ENCODE assay signal across 21 cellular contexts in the genomic region with DNA sequence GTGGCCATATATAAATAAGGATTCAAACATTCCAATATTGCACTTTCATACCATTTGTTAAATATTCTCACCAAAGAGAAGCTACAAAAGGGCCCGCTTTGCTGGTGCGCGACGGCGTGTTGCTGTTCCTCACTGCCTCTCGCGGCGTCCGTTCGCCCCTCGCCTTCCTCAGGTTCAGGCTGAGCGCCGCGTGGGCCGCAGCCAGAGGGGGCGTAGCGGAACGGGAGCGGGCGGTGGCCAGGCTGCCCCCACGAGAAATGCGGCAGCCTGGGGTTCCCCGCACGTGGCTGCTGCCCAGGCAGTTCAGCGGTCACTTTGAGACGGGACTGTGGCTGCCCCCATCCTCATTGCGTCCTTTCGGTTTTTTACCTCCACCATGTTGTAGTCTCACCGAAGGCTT.
DNase-seq lines count a peak whose midpoint lies in the region; ATAC-seq, FAIRE-seq and TF ChIP-seq lines count a peak whose summit lies in the region.
"Had no signal": no experiment of that assay in that cellular context is flagged by ENCODE, and none has a peak within 500 bp of the region (broad histone marks: within the 10 kb centered on the region; RNA-seq: fewer than 3 reads in every experiment).

No MANE protein-coding gene starts in this region.

- H2BK12ac ChIP-seq in neuronal stem cell (ENCODE audit: low read length), result peak overlapping the region; percentile 41

- no peak overlapping the region for H2BK5ac ChIP-seq in neuronal stem cell (ENCODE audit: low read length)

- 96% methylated on average over 29 of the region's 29 CpGs for WGBS in right cardiac atrium
- WGBS in heart right ventricle, 2 donors, result 97 to 99% methylated on average over 29 of the region's 29 CpGs
- WGBS in K562 (ENCODE audit: insufficient coverage, low coverage, missing lambda C conversion rate), result 92% methylated on average over 20 of the region's 29 CpGs
- WGBS in neuronal stem cell (ENCODE audit: extremely low coverage in 2 of 2, insufficient read length in 2 of 2, insufficient replicate concordance in 1 of 2), 2 donors, result no CpG with 5 or more reads among the region's 29 CpGs

- peak overlapping the region; percentile 66 for H3K18ac ChIP-seq in neuronal stem cell (ENCODE audit: low read length)

- H2AFZ ChIP-seq in K562 (ENCODE audit: low read depth, low read length) (no peak overlapping the region), neuronal stem cell (ENCODE audit: low read length) (no peak overlapping the region)

- ATAC-seq in right cardiac atrium, result no peak
- no peak for ATAC-seq in heart right ventricle
- no peak for ATAC-seq in K562
- ATAC-seq: CD8-positive, alpha-beta T cell; GM12878; GM23338; HCT116 had no signal

- BruUV-seq in K562 (replicated peaks; lab: Mats Ljungman, UMichigan), result no TSS peak

- H4K20me1 ChIP-seq in K562 (replicated peaks; ENCODE audit: control insufficient read depth, insufficient read depth, low read length), result no peaks in the 10 kb centered on the region
- H4K20me1 ChIP-seq: BLaER1 had no signal

- in situ Hi-C loops in K562 (cut with MboI), result no loop called here

- TF ChIP-seq POLR2A in K562 (conservative IDR thresholded peaks at IDR 0.05), result no peak

- TF ChIP-seq CTCF in heart right ventricle (IDR thresholded peaks at IDR 0.05), result no peak
- no peak for TF ChIP-seq CTCF in K562 (IDR thresholded peaks at IDR 0.05 in 2 of 3, conservative IDR thresholded peaks at IDR 0.05 in 1 of 3; ENCODE audit: insufficient read depth in 2 of 3, low read depth in 1 of 3, low read length in 3 of 3)

- DNase-seq in right cardiac atrium (peak in 2 of 3 donors; percentile 25 to 28), heart right ventricle (no peak), K562 (ENCODE audit: extremely low read depth in 1 of 4, low spot score in 3 of 4) (no peak), neuronal stem cell (ENCODE audit: low spot score) (no peak), LoVo (ENCODE audit: low spot score) (no peak), activated gamma-delta T cell (lab: John Stamatoyannopoulos, UW) (no peak)
- DNase-seq: Caco-2; CD4-positive, CD25-positive, alpha-beta regulatory T cell; CD8-positive, alpha-beta T cell; DMS153; DND-41; H9 had no signal

- H3K9ac ChIP-seq in K562 (ENCODE audit: insufficient read depth in 1 of 2, low read depth in 2 of 2, low read length in 2 of 2) (no peak overlapping the region), neuronal stem cell (ENCODE audit: low read depth, low read length, poor library complexity) (no peak overlapping the region)
- H3K9ac ChIP-seq: BLaER1 had no signal

- H2BK120ac ChIP-seq in neuronal stem cell (ENCODE audit: low read depth, low read length), result no peak overlapping the region

- H3K36me3 ChIP-seq in heart right ventricle (no peaks in the 10 kb centered on the region), K562 (ENCODE audit: control insufficient read depth, insufficient read depth, low read length) (no peaks in the 10 kb centered on the region), neuronal stem cell (replicated peaks in 1 of 2; ENCODE audit: control insufficient read depth in 2 of 2, insufficient read depth in 2 of 2, low read length in 2 of 2) (no peaks in the 10 kb centered on the region)
- H3K36me3 ChIP-seq: BLaER1 had no signal

- no peak for TF ChIP-seq RAD21 in K562 (CRISPR knock-in tag; conservative IDR thresholded peaks at IDR 0.05 in 1 of 2, IDR thresholded peaks at IDR 0.05 in 1 of 2)

- H3K27me3 ChIP-seq in right cardiac atrium (ENCODE audit: control insufficient read depth, insufficient read depth) (no peaks in the 10 kb centered on the region), heart right ventricle (no peaks in the 10 kb centered on the region), K562 (ENCODE audit: control insufficient read depth in 2 of 2, insufficient read depth in 2 of 2, low read length in 2 of 2) (no peaks in the 10 kb centered on the region), neuronal stem cell (ENCODE audit: control insufficient read depth in 3 of 3, insufficient read depth in 3 of 3, low read depth in 1 of 3, low read length in 3 of 3) (no peaks in the 10 kb centered on the region)
- H3K27me3 ChIP-seq: BLaER1 had no signal

- POLR2A ChIA-PET in K562 (lab: Yijun Ruan, JAX), result no interaction called here

- H3K9me1 ChIP-seq in K562 (ENCODE audit: control insufficient read depth, insufficient read depth, low read length), result no peaks in the 10 kb centered on the region

- TF ChIP-seq EP300 in K562 (IDR thresholded peaks at IDR 0.05; ENCODE audit: low read length), result no peak

- no peak overlapping the region for H4K91ac ChIP-seq in neuronal stem cell (ENCODE audit: low read depth, low read length, poor library complexity)

- no peaks in the 10 kb centered on the region for H3K79me2 ChIP-seq in K562 (ENCODE audit: control insufficient read depth, insufficient read depth, low read length)

- peaks cover 2% of the 10 kb centered on the region for H3K4me1 ChIP-seq in right cardiac atrium (ENCODE audit: control insufficient read depth, insufficient read depth, low read length)
- H3K4me1 ChIP-seq in heart right ventricle, result no peaks in the 10 kb centered on the region
- peaks cover 0 to 13% of the 10 kb centered on the region in 2 experiments; a peak in 2 of 5 replicates for H3K4me1 ChIP-seq in K562 (replicated peaks in 1 of 2; ENCODE audit: control insufficient read depth in 2 of 2, insufficient read depth in 2 of 2, low read length in 2 of 2)
- H3K4me1 ChIP-seq in neuronal stem cell (ENCODE audit: control insufficient read depth in 2 of 2, insufficient read depth in 1 of 2, low read depth in 1 of 2, low read length in 2 of 2), result peaks cover 2 to 8% of the 10 kb centered on the region in 2 donors
- H3K4me1 ChIP-seq: BLaER1, Caco-2 had no signal

- H3K27ac ChIP-seq in right cardiac atrium (ENCODE audit: low read length) (no peak overlapping the region), heart right ventricle (no peak overlapping the region), K562 (ENCODE audit: extremely low read depth, low read depth, low read length) (no peak overlapping the region), neuronal stem cell (replicated peaks; ENCODE audit: low read length) (no peak overlapping the region)
- H3K27ac ChIP-seq: 22Rv1, BLaER1, C4-2B had no signal

- peaks cover 2% of the 10 kb centered on the region for H3K79me1 ChIP-seq in neuronal stem cell (ENCODE audit: low read depth, low read length)

- H3K4me3 ChIP-seq in right cardiac atrium (ENCODE audit: low read length), result no peak overlapping the region
- H3K4me3 ChIP-seq in heart right ventricle, result no peak overlapping the region
- H3K4me3 ChIP-seq in K562, result no peak overlapping the region
- no peak overlapping the region for H3K4me3 ChIP-seq in neuronal stem cell (ENCODE audit: low read length in 2 of 2)
- H3K4me3 ChIP-seq: BLaER1, GM12878, GM23338 had no signal

- CTCF ChIA-PET in K562 (lab: Yijun Ruan, JAX; ENCODE audit: low intra/inter-chr PET ratio), result no interaction called here

- H3K4ac ChIP-seq in neuronal stem cell (ENCODE audit: low read length), result no peak overlapping the region

- H3K23ac ChIP-seq in neuronal stem cell (ENCODE audit: low read depth, low read length, poor library complexity), result no peak overlapping the region

- H3K14ac ChIP-seq in neuronal stem cell (ENCODE audit: low read length), result peak overlapping the region; percentile 94

- H3K9me3 ChIP-seq in right cardiac atrium (ENCODE audit: control insufficient read depth, low read length) (no peaks in the 10 kb centered on the region), heart right ventricle (no peaks in the 10 kb centered on the region), K562 (replicated peaks; ENCODE audit: control insufficient read depth, insufficient read depth, low read depth, low read length) (no peaks in the 10 kb centered on the region), neuronal stem cell (replicated peaks in 1 of 2; ENCODE audit: control insufficient read depth in 2 of 2, insufficient read depth in 1 of 2, low read depth in 1 of 2, low read length in 2 of 2) (peaks cover 0 to 3% of the 10 kb centered on the region in 2 donors)
- H3K9me3 ChIP-seq: BLaER1, Caco-2 had no signal

- no peak overlapping the region for H2AK5ac ChIP-seq in neuronal stem cell (ENCODE audit: low read depth, low read length)

- H4K8ac ChIP-seq in neuronal stem cell (ENCODE audit: low read depth, low read length), result peak overlapping the region; percentile 9

- H2BK15ac ChIP-seq in neuronal stem cell (ENCODE audit: low read length), result no peak overlapping the region

- H3K4me2 ChIP-seq in K562 (ENCODE audit: insufficient read depth, low read length), result no peak overlapping the region
- H3K4me2 ChIP-seq in neuronal stem cell (ENCODE audit: insufficient read depth, low read length, poor library complexity, severe bottlenecking), result no peak overlapping the region
- H3K4me2 ChIP-seq: BLaER1, GM23338 had no signal

- no peak for FAIRE-seq in K562 (lab: Jason Lieb, UNC)
- FAIRE-seq: A204.1, G401.6, GM12878, GM19239 had no signal

- intact Hi-C loops in right cardiac atrium (cut with DNase I), result no loop called here
- intact Hi-C loops in heart right ventricle (cut with DNase I), result no loop called here
- intact Hi-C loops in K562 (cut with micrococcal nuclease), result no loop called here

TF ChIP-seq in K562, 482 proteins besides CTCF, POLR2A, EP300 and RAD21 (continues in another document):
- TF ChIP-seq HEY1 (CRISPR knock-in tag; IDR thresholded peaks at IDR 0.05; ENCODE audit: borderline replicate concordance), result no peak

Comparison
In these comparisons a context has a peak if more than half of its experiments do, and no peak if none do; other contexts are left out.
1. DNase-seq: peak in right cardiac atrium (2 of 3); none in heart right ventricle (0 of 2), K562 (0 of 4), neuronal stem cell (single experiment), LoVo (single experiment) and activated gamma-delta T cell (single experiment).